In the genomic region with DNA sequence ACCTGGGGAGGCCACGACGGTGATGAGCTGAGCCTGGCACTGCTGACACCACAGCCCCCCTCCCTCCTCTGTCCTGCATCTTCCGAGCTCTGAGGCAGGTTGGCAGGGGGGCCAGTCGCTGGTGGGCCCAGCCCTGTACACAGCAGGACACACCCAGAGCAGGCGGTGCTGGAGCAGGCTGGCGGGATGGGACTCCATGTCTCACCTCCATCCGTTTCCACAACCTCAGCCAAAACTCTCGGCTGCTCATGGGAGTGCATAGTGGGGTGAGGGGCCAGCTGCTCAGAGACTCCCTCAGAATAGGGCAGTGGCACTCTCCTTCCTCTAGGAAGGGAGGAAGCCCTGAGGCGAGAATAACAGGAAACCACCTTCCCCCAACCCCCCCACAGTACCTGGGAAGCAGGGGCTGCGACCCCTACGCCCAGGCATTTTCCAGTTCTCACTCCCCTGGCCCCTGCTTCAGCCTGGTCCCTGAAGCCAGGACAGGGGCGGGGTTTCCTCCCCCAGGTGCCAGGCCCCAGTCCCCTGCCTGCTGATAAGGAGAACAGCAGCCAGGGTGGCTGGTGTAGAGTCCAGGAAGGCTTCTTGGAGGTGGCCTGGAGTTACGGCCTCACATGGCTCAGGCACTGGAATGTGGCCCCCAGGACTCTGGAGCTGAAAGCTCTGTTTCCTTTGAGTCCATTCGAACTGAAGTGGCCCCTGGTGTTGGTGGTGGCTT, we compare ENCODE assay signal across 10 cellular contexts. TPM values are rescaled to one million over a fixed set of nuclear protein-coding genes. Genes with fewer than 3 reads are reported as not detected.
DNase-seq lines count a peak whose midpoint lies in the region; ATAC-seq, FAIRE-seq and TF ChIP-seq lines count a peak whose summit lies in the region.
"Had no signal": no experiment of that assay in that cellular context is flagged by ENCODE, and none has a peak within 500 bp of the region (broad histone marks: within the 10 kb centered on the region; RNA-seq: fewer than 3 reads in every experiment).

No MANE protein-coding gene starts in this region.

- H3K9me1 ChIP-seq in keratinocyte (ENCODE audit: control insufficient read depth, extremely low read depth, insufficient read depth, low read length), result no peaks in the 10 kb centered on the region

- TF ChIP-seq CTCF in adrenal gland (IDR thresholded peaks at IDR 0.05), result no peak
- peak in 1 of 3 experiments; percentile 14 for TF ChIP-seq CTCF in keratinocyte (optimal IDR thresholded peaks at IDR 0.05 in 1 of 3, IDR thresholded peaks at IDR 0.05 in 1 of 3, conservative IDR thresholded peaks at IDR 0.05 in 1 of 3; ENCODE audit: extremely low read depth in 1 of 3, insufficient read depth in 2 of 3, low read length in 3 of 3)

- intact Hi-C loops in adrenal gland (cut with DNase I), result no loop called here

- H3K4me1 ChIP-seq in HUES6 (ENCODE audit: control insufficient read depth, insufficient read depth, low read length), result peaks cover 19% of the 10 kb centered on the region
- H3K4me1 ChIP-seq in adrenal gland (replicated peaks in 1 of 2), result peaks cover 0 to 8% of the 10 kb centered on the region in 2 donors
- peaks cover 50% of the 10 kb centered on the region for H3K4me1 ChIP-seq in keratinocyte (ENCODE audit: control insufficient read depth, extremely low read depth, insufficient read depth, low read length)

- peak overlapping the region; percentile 43 for H2AFZ ChIP-seq in keratinocyte (ENCODE audit: control insufficient read depth, low read length)

- peak overlapping the region; percentile 85 for H3K4me2 ChIP-seq in keratinocyte (ENCODE audit: control insufficient read depth, extremely low read depth, insufficient read depth, low read depth, low read length)

- peaks cover 10% of the 10 kb centered on the region; the same call in 1 of the 2 replicates for H3K27me3 ChIP-seq in HUES6 (ENCODE audit: control insufficient read depth, insufficient read depth, low read length)
- peaks cover 7% of the 10 kb centered on the region for H3K27me3 ChIP-seq in adrenal gland
- no peaks in the 10 kb centered on the region for H3K27me3 ChIP-seq in keratinocyte (ENCODE audit: control insufficient read depth, extremely low read depth, insufficient read depth, low read length)

- H3K4me1 Mint-ChIP-seq in stimulated activated effector memory CD8-positive, alpha-beta T cell treated with anti-CD3 and anti-CD28 coated beads, Interleukin-12 subunit alpha, Interleukin-12 subunit beta, amount 100 ng/mL, for 72 hours, result peaks cover 29% of the 10 kb centered on the region

- H3K9ac ChIP-seq in HUES6 (ENCODE audit: low read length) (peak overlapping the region; percentile 9), keratinocyte (ENCODE audit: control insufficient read depth, extremely low read depth, insufficient read depth, low read length) (peak overlapping the region; percentile 87)

- no peaks in the 10 kb centered on the region for H3K9me3 ChIP-seq in HUES6 (ENCODE audit: control insufficient read depth, insufficient read depth, low read depth, low read length)
- no peaks in the 10 kb centered on the region for H3K9me3 ChIP-seq in adrenal gland (replicated peaks in 1 of 3)
- no peaks in the 10 kb centered on the region for H3K9me3 ChIP-seq in keratinocyte (ENCODE audit: control insufficient read depth, low read depth, low read length)

- H3K79me2 ChIP-seq in keratinocyte (ENCODE audit: control insufficient read depth, insufficient read depth, low read length), result peaks cover 9% of the 10 kb centered on the region

- peak overlapping the region; percentile 63 for H3K27ac Mint-ChIP-seq in stimulated activated effector memory CD8-positive, alpha-beta T cell treated with anti-CD3 and anti-CD28 coated beads, Interleukin-12 subunit alpha, Interleukin-12 subunit beta, amount 100 ng/mL, for 72 hours
- H3K27ac Mint-ChIP-seq: T-helper 1 cell treated with Interleukin-12 subunit alpha and Interleukin-12 subunit beta and Interleukin-4 antibody, amounts not matched to agents 30 μg/mL and 1 μg/mL, for 36 hours had no signal

- DNase-seq in adrenal gland (peak in 6 of 7 donors; percentile 45 to 76 (median 50)), keratinocyte (ENCODE audit: low read depth, low spot score) (no peak), DMS153 treated with DMSO at 0.1 percent for 48 hours (lab: John Stamatoyannopoulos, UW; ENCODE audit: unreplicated experiment) (no peak), putamen (ENCODE audit: low spot score) (no peak), occipital lobe (lab: John Stamatoyannopoulos, UW) (no peak)
- DNase-seq in stimulated activated effector memory CD8-positive, alpha-beta T cell treated with anti-CD3 and anti-CD28 coated beads, Interleukin-12 subunit alpha, Interleukin-12 subunit beta, amount 100 ng/mL, for 72 hours (ENCODE audit: low spot score in 2 of 2), result no peak
- DNase-seq: activated effector memory CD4-positive, alpha-beta T cell treated with Interleukin-2 at 50 U/mL for 16 hours; NCI-H2107 had no signal

- no peak for ATAC-seq in stimulated activated effector memory CD8-positive, alpha-beta T cell treated with anti-CD3 and anti-CD28 coated beads, Interleukin-12 subunit alpha, Interleukin-12 subunit beta, amount 100 ng/mL, for 72 hours

- H3K36me3 ChIP-seq in HUES6 (ENCODE audit: control insufficient read depth, insufficient read depth, low read length), result no peaks in the 10 kb centered on the region
- H3K36me3 ChIP-seq in adrenal gland (replicated peaks in 1 of 2), result no peaks in the 10 kb centered on the region
- H3K36me3 ChIP-seq in keratinocyte (ENCODE audit: control insufficient read depth in 2 of 2, extremely low read depth in 1 of 2, insufficient read depth in 2 of 2, low read length in 2 of 2), result no peaks in the 10 kb centered on the region

- no peaks in the 10 kb centered on the region for H4K20me1 ChIP-seq in keratinocyte (ENCODE audit: control insufficient read depth, extremely low read depth, insufficient read depth, low read length)

- H3K4me3 ChIP-seq in HUES6 (ENCODE audit: low read depth, low read length), result no peak overlapping the region
- no peak overlapping the region for H3K4me3 ChIP-seq in adrenal gland
- peak overlapping the region in 2 of 3 experiments; percentile 25 to 43 for H3K4me3 ChIP-seq in keratinocyte (ENCODE audit: control insufficient read depth in 2 of 3, extremely low read depth in 1 of 3, insufficient read depth in 2 of 3, low read depth in 1 of 3, low read length in 3 of 3)

- H3K4me3 Mint-ChIP-seq in stimulated activated effector memory CD8-positive, alpha-beta T cell treated with anti-CD3 and anti-CD28 coated beads, Interleukin-12 subunit alpha, Interleukin-12 subunit beta, amount 100 ng/mL, for 72 hours, result no peak overlapping the region
- H3K4me3 Mint-ChIP-seq: T-helper 1 cell treated with Interleukin-12 subunit alpha and Interleukin-12 subunit beta and Interleukin-4 antibody, amounts not matched to agents 30 μg/mL and 1 μg/mL, for 36 hours had no signal

- no peak for TF ChIP-seq POLR2A in adrenal gland (IDR thresholded peaks at IDR 0.05)

- dilution Hi-C loops in keratinocyte (cut with MboI; ENCODE audit: extremely low pct_ligation_motif_present, low sequenced_read_pairs), result no loop called here

- FAIRE-seq in keratinocyte (lab: Jason Lieb, UNC), result no peak

- WGBS in adrenal gland, 4 donors, result 14 to 28% (median 18%) methylated on average over 7 to 14 of the region's 14 CpGs

- peaks cover 28% of the 10 kb centered on the region for H3K36me3 Mint-ChIP-seq in stimulated activated effector memory CD8-positive, alpha-beta T cell treated with anti-CD3 and anti-CD28 coated beads, Interleukin-12 subunit alpha, Interleukin-12 subunit beta, amount 100 ng/mL, for 72 hours

- peak overlapping the region; percentile 56 for H3K27ac ChIP-seq in HUES6 (ENCODE audit: low read depth, low read length)
- H3K27ac ChIP-seq in adrenal gland, result peak overlapping the region in 3 of 5 donors; percentile 46 to 98 (median 68)
- H3K27ac ChIP-seq in keratinocyte (ENCODE audit: control insufficient read depth, insufficient read depth, low read length), result peak overlapping the region; percentile 93

- H3K9me3 Mint-ChIP-seq in stimulated activated effector memory CD8-positive, alpha-beta T cell treated with anti-CD3 and anti-CD28 coated beads, Interleukin-12 subunit alpha, Interleukin-12 subunit beta, amount 100 ng/mL, for 72 hours, result no peaks in the 10 kb centered on the region
- H3K9me3 Mint-ChIP-seq: T-helper 1 cell treated with Interleukin-12 subunit alpha and Interleukin-12 subunit beta and Interleukin-4 antibody, amounts not matched to agents 30 μg/mL and 1 μg/mL, for 36 hours had no signal

RNA-seq across cellular contexts. Expression of a gene that starts 3.2 kb away (rescaled TPM):
- total RNA-seq in adrenal gland, result 10 to 100 TPM; 10.7 to 40.6 (median 17.8) TPM
- polyA plus RNA-seq in adrenal gland, result 1 to 10 TPM; 1.4 to 3.8 (median 2.9) TPM
- 1.5 to 3.4 TPM (median 2.8 TPM) in 3 replicates for polyA plus RNA-seq in keratinocyte
- polyA plus RNA-seq in keratinocyte (2011; ENCODE audit: low read depth), result 0.85 TPM
- 1.3 and 2.7 TPM in 2 replicates for polyA plus RNA-seq in keratinocyte (2011; cell fraction: cytosol; rRNA removed)
- polyA plus RNA-seq in keratinocyte (2011; cell fraction: nucleus; rRNA removed), result 3.7 and 5.4 TPM in 2 replicates
- 1.3 and 3.6 TPM in 2 replicates for polyA plus RNA-seq in keratinocyte (2012; ENCODE audit: low replicate concordance)
- 1.6 to 3.0 TPM (median 1.9 TPM) in 3 replicates for polyA minus RNA-seq in keratinocyte
- 1.9 TPM for polyA minus RNA-seq in keratinocyte (2011; cell fraction: cytosol; rRNA and poly(A)+ RNA removed)
- 3.6 and 3.9 TPM in 2 replicates for polyA minus RNA-seq in keratinocyte (2011; cell fraction: nucleus; rRNA and poly(A)+ RNA removed)
- total RNA-seq in occipital lobe, result 4.2 TPM

RNA-seq across cellular contexts. Expression of a gene that starts 12.7 kb away (rescaled TPM):
- 1 to 10 TPM in 7 of 8 donors, under 1 TPM in 1; 0.87 to 4.1 (median 1.3) TPM for total RNA-seq in adrenal gland
- 1 to 10 TPM in 2 of 3 donors, under 1 TPM in 1; 0.05 to 2.1 (median 1.8) TPM for polyA plus RNA-seq in adrenal gland
- polyA plus RNA-seq in keratinocyte, result 0.37 to 0.63 TPM (median 0.58 TPM) in 3 replicates
- polyA plus RNA-seq in keratinocyte (2011; ENCODE audit: low read depth), result 0.39 TPM
- polyA plus RNA-seq in keratinocyte (2011; cell fraction: cytosol; rRNA removed), result 0.17 and 0.52 TPM in 2 replicates
- 0.56 and 0.79 TPM in 2 replicates for polyA plus RNA-seq in keratinocyte (2011; cell fraction: nucleus; rRNA removed)
- polyA plus RNA-seq in keratinocyte (2012; ENCODE audit: low replicate concordance), result 0.73 and 0.81 TPM in 2 replicates
- polyA minus RNA-seq in keratinocyte, result 0.33 to 0.52 TPM (median 0.51 TPM) in 3 replicates
- polyA minus RNA-seq in keratinocyte (2011; cell fraction: cytosol; rRNA and poly(A)+ RNA removed), result 2.9 TPM
- 0.31 and 1.1 TPM in 2 replicates for polyA minus RNA-seq in keratinocyte (2011; cell fraction: nucleus; rRNA and poly(A)+ RNA removed)
- total RNA-seq in occipital lobe, result 1.1 TPM

RNA-seq across cellular contexts. Expression of a gene that starts 22.4 kb away (rescaled TPM):
- total RNA-seq in adrenal gland (100 to 1,000 TPM; 162 to 427 (median 236) TPM), occipital lobe (91.6 TPM)
- polyA plus RNA-seq in adrenal gland (100 to 1,000 TPM in 2 of 3 donors, 10 to 100 TPM in 1; 42.3 to 414 (median 388) TPM), keratinocyte (412 to 877 TPM (median 450 TPM) in 3 replicates)
- polyA plus RNA-seq in keratinocyte (2011; ENCODE audit: low read depth), result 259 TPM
- 279 and 743 TPM in 2 replicates for polyA plus RNA-seq in keratinocyte (2011; cell fraction: cytosol; rRNA removed)
- 254 and 303 TPM in 2 replicates for polyA plus RNA-seq in keratinocyte (2011; cell fraction: nucleus; rRNA removed)
- polyA plus RNA-seq in keratinocyte (2012; ENCODE audit: low replicate concordance), result 421 and 447 TPM in 2 replicates
- polyA minus RNA-seq in keratinocyte, result 198 to 329 TPM (median 216 TPM) in 3 replicates
- 557 TPM for polyA minus RNA-seq in keratinocyte (2011; cell fraction: cytosol; rRNA and poly(A)+ RNA removed)
- polyA minus RNA-seq in keratinocyte (2011; cell fraction: nucleus; rRNA and poly(A)+ RNA removed), result 106 and 141 TPM in 2 replicates

RNA-seq across cellular contexts. Expression of a gene that starts 45.4 kb away (rescaled TPM):
- total RNA-seq in adrenal gland (10 to 100 TPM in 1 of 8 donors, 1 to 10 TPM in 7; 2.5 to 10.2 (median 6.7) TPM), occipital lobe (42.4 TPM)
- polyA plus RNA-seq in adrenal gland (10 to 100 TPM in 1 of 3 donors, 1 to 10 TPM in 1, under 1 TPM in 1; 0.90 to 18.0 (median 6.3) TPM), keratinocyte (1.6 to 3.5 TPM (median 1.8 TPM) in 3 replicates)
- polyA plus RNA-seq in keratinocyte (2011; ENCODE audit: low read depth), result 2.6 TPM
- 0.74 and 1.5 TPM in 2 replicates for polyA plus RNA-seq in keratinocyte (2011; cell fraction: cytosol; rRNA removed)
- 15.7 and 26.8 TPM in 2 replicates for polyA plus RNA-seq in keratinocyte (2011; cell fraction: nucleus; rRNA removed)
- polyA plus RNA-seq in keratinocyte (2012; ENCODE audit: low replicate concordance), result 2.4 and 3.8 TPM in 2 replicates
- polyA minus RNA-seq in keratinocyte, result 6.1 to 8.1 TPM (median 7.0 TPM) in 3 replicates
- polyA minus RNA-seq in keratinocyte (2011; cell fraction: cytosol; rRNA and poly(A)+ RNA removed), result 2.7 TPM
- 17.4 and 31.7 TPM in 2 replicates for polyA minus RNA-seq in keratinocyte (2011; cell fraction: nucleus; rRNA and poly(A)+ RNA removed)

RNA-seq across cellular contexts. Expression of a gene that starts 53.3 kb away (rescaled TPM):
- total RNA-seq in adrenal gland (100 to 1,000 TPM in 2 of 8 donors, 10 to 100 TPM in 6; 56.4 to 120 (median 70.8) TPM), occipital lobe (24.8 TPM)
- polyA plus RNA-seq in adrenal gland (100 to 1,000 TPM in 2 of 3 donors, 10 to 100 TPM in 1; 25.1 to 309 (median 303) TPM), keratinocyte (28.4 to 53.7 TPM (median 49.3 TPM) in 3 replicates)
- 23.9 TPM for polyA plus RNA-seq in keratinocyte (2011; ENCODE audit: low read depth)
- 22.0 and 52.1 TPM in 2 replicates for polyA plus RNA-seq in keratinocyte (2011; cell fraction: cytosol; rRNA removed)
- polyA plus RNA-seq in keratinocyte (2011; cell fraction: nucleus; rRNA removed), result 47.4 and 62.3 TPM in 2 replicates
- polyA plus RNA-seq in keratinocyte (2012; ENCODE audit: low replicate concordance), result 34.4 and 51.8 TPM in 2 replicates
- polyA minus RNA-seq in keratinocyte, result 19.2 to 36.3 TPM (median 26.1 TPM) in 3 replicates
- 48.9 TPM for polyA minus RNA-seq in keratinocyte (2011; cell fraction: cytosol; rRNA and poly(A)+ RNA removed)
- 9.9 and 18.3 TPM in 2 replicates for polyA minus RNA-seq in keratinocyte (2011; cell fraction: nucleus; rRNA and poly(A)+ RNA removed)

Comparison
In these comparisons a context has a peak if more than half of its experiments do, and no peak if none do; other contexts are left out.
1. H3K4me3 ChIP-seq: peak in keratinocyte (2 of 3); none in HUES6 (single experiment) and adrenal gland (0 of 4).
2. DNase-seq: peak in adrenal gland (6 of 7); none in keratinocyte (single experiment), stimulated activated effector memory CD8-positive, alpha-beta T cell treated with anti-CD3 and anti-CD28 coated beads, Interleukin-12 subunit alpha, Interleukin-12 subunit beta, amount 100 ng/mL, for 72 hours (0 of 2), DMS153 treated with DMSO at 0.1 percent for 48 hours (single experiment), putamen (single experiment) and occipital lobe (single experiment).
3. Peak in every context shown above with its lines, with median percentiles within 50 percentile points of each other: H3K27ac ChIP-seq.